In genomic region chr12:120317258-120318105, GRCh38 we compare ENCODE assay signal across 8 cellular contexts. TPM values are rescaled to one million over a fixed set of nuclear protein-coding genes. Genes with fewer than 3 reads are reported as not detected.
DNase-seq lines count a peak whose midpoint lies in the region; ATAC-seq and TF ChIP-seq lines count a peak whose summit lies in the region.

No MANE protein-coding gene starts in this region.

- H3K4me1 Mint-ChIP-seq in endothelial cell (ENCODE audit: unreplicated experiment) (peaks cover 12% of the 10 kb centered on the region), mesothelial cell of epicardium (peaks cover 12% of the 10 kb centered on the region)

- peak; percentile 46 for TF ChIP-seq CTCF in endothelial cell (IDR thresholded peaks at IDR 0.05; ENCODE audit: unreplicated experiment)
- TF ChIP-seq CTCF in mesothelial cell of epicardium (IDR thresholded peaks at IDR 0.05; ENCODE audit: unreplicated experiment): peak; percentile 36

- H3K27ac Mint-ChIP-seq in endothelial cell (ENCODE audit: unreplicated experiment) (peak overlapping the region; percentile 81), mesothelial cell of epicardium (peak overlapping the region; percentile 93)

- H3K36me3 ChIP-seq in HUES48 (ENCODE audit: control insufficient read depth, insufficient read depth, low read length) (no peaks in the 10 kb centered on the region), NT2/D1 (ENCODE audit: insufficient read depth, insufficient read length, low read length) (no peaks in the 10 kb centered on the region)

- H3K36me3 Mint-ChIP-seq in endothelial cell (ENCODE audit: low read depth, unreplicated experiment) (no peaks in the 10 kb centered on the region), mesothelial cell of epicardium (no peaks in the 10 kb centered on the region)

- H3K4me1 ChIP-seq in HUES48 (ENCODE audit: control insufficient read depth, insufficient read depth, low read length) (peaks cover 7% of the 10 kb centered on the region), NT2/D1 (ENCODE audit: insufficient read depth, insufficient read length) (no peaks in the 10 kb centered on the region)

- H3K9me3 Mint-ChIP-seq in endothelial cell (ENCODE audit: unreplicated experiment): no peaks in the 10 kb centered on the region
- H3K9me3 Mint-ChIP-seq in mesothelial cell of epicardium: no peaks in the 10 kb centered on the region

- H3K9ac ChIP-seq in HUES48 (ENCODE audit: low read depth, low read length): peak overlapping the region; percentile 64
- H3K9ac ChIP-seq in NT2/D1 (ENCODE audit: insufficient read length, low read depth): peak overlapping the region; percentile 82

- H3K4me3 Mint-ChIP-seq in endothelial cell (ENCODE audit: unreplicated experiment): peak overlapping the region; percentile 84
- H3K4me3 Mint-ChIP-seq in mesothelial cell of epicardium: peak overlapping the region; percentile 81

- peak; percentile 98 for ATAC-seq in GM21390 (IDR thresholded peaks at IDR 0.05; ENCODE audit: unreplicated experiment)

- no peaks in the 10 kb centered on the region for H3K27me3 ChIP-seq in HUES48 (ENCODE audit: control insufficient read depth, insufficient read depth, low read length)
- H3K27me3 ChIP-seq in NT2/D1 (ENCODE audit: insufficient read depth, insufficient read length): no peaks in the 10 kb centered on the region

- peak overlapping the region; percentile 79 for H3K27ac ChIP-seq in HUES48 (ENCODE audit: low read depth, low read length)

- H3K9me3 ChIP-seq in HUES48 (ENCODE audit: control insufficient read depth, insufficient read depth, low read length): no peaks in the 10 kb centered on the region
- no peaks in the 10 kb centered on the region for H3K9me3 ChIP-seq in NT2/D1 (ENCODE audit: insufficient read depth, low read length)

- DNase-seq in D341Med (ENCODE audit: low spot score): peak; percentile 98
- DNase-seq in NT2/D1 (ENCODE audit: low read depth, low spot score): peak; percentile 98
- peak; percentile 100 for DNase-seq in activated CD8-positive, alpha-beta memory T cell treated with anti-CD3 and anti-CD28 coated beads, Interleukin-2, amount 50 U/mL, for 4 hours
- peak; percentile 100 for DNase-seq in endothelial cell (ENCODE audit: low spot score)
- DNase-seq in mesothelial cell of epicardium (ENCODE audit: low spot score in 2 of 2, unreplicated experiment in 2 of 2): peak; percentile 98 to 100
- peak; percentile 99 to 100 for DNase-seq in stimulated activated CD8-positive, alpha-beta memory T cell treated with anti-CD3 and anti-CD28 coated beads, Interleukin-15, amount 100 ng/mL, for 48 hours (ENCODE audit: low read depth in 2 of 2)

- H3K27me3 Mint-ChIP-seq in endothelial cell (ENCODE audit: unreplicated experiment): peaks cover 3% of the 10 kb centered on the region
- H3K27me3 Mint-ChIP-seq in mesothelial cell of epicardium (ENCODE audit: low read depth): peaks cover 2% of the 10 kb centered on the region

- H3K4me3 ChIP-seq in HUES48 (ENCODE audit: low read depth, low read length) (peak overlapping the region; percentile 67), NT2/D1 (ENCODE audit: insufficient read length, low read depth) (peak overlapping the region; percentile 36)

RNA-seq across cellular contexts. Expression of gene PLA2G1B, which starts 10.1 kb away (rescaled TPM):
- not detected for total RNA-seq in endothelial cell (ENCODE audit: unreplicated experiment)
- total RNA-seq in mesothelial cell of epicardium: not detected in 3 replicates

RNA-seq across cellular contexts. Expression of gene SIRT4, which starts 15.4 kb away (rescaled TPM):
- total RNA-seq in endothelial cell (ENCODE audit: unreplicated experiment) (1.8 TPM), mesothelial cell of epicardium (3.9 to 4.6 TPM (median 4.3 TPM) in 3 replicates)

RNA-seq across cellular contexts. Expression of gene RNU4-1, which starts 24.4 kb away (rescaled TPM):
- total RNA-seq in endothelial cell (ENCODE audit: unreplicated experiment) (6,066 TPM), mesothelial cell of epicardium (5,196 to 5,477 TPM (median 5,368 TPM) in 3 replicates)

RNA-seq across cellular contexts. Expression of gene RNU4-2, which starts 25.8 kb away (rescaled TPM):
- total RNA-seq in endothelial cell (ENCODE audit: unreplicated experiment) (7,223 TPM), mesothelial cell of epicardium (9,118 to 10,048 TPM (median 9,930 TPM) in 3 replicates)

RNA-seq across cellular contexts. Expression of gene MSI1, which starts 51.5 kb away (rescaled TPM):
- total RNA-seq in endothelial cell (ENCODE audit: unreplicated experiment): 27.6 TPM
- total RNA-seq in mesothelial cell of epicardium: 27.7 to 32.7 TPM (median 28.4 TPM) in 3 replicates

Comparison
In these comparisons a context has a peak if more than half of its experiments do, and no peak if none do; other contexts are left out.
1. Peak in every context shown above with its lines: DNase-seq, ATAC-seq, H3K4me3 ChIP-seq and H3K27ac ChIP-seq.